In the genomic region with DNA sequence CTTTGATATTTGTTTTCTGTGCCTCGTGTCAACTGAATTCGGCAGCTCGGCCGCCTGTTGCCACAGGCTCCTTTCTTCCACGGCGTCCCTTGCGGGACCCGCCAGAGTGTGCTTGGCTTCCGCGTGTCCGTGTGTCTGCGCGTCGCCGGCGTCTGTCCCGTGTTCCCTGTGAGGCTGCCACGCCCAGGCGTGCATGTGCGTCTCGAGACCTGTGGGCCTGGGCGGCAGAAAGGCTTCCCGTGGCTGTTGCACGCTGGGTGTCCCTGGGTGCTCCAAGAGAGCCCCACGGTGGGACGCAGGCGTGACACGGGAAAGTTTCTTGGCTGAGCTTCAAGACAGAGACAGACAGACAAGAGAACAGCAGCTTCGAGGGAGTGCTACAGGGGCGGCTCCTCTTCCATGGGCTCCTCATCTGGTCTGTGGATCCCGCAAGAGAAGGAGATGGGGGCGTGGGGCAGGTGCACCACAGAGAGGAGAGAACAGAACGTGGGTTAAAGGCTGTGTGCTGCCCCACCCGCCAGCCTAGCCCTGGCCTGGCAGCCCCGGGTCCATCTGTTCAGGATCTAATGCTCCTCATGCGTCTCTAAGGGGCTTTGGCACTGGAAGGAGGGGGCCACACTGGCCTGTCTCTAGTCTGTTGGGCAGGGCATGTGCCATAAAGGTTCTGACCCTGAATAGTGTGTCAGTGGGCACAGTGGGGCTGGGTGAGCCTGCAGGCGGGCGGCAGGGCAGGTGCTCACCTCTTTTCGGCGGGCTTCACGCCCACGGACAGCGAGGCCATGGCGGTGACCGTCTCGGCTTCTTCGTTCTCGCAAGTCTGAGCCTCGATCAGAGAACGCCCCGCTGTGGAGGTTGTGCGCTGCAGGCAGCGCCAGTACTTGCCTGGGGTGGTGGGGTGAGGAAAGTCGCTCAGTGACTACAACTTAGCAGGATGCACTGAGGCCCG, we compare ENCODE assay signal across 22 cellular contexts.
"Had no signal": no experiment of that assay in that cellular context is flagged by ENCODE, and none has a peak within 500 bp of the region (broad histone marks: within the 10 kb centered on the region; RNA-seq: fewer than 3 reads in every experiment).

No MANE protein-coding gene starts in this region.

- H3K27me3 ChIP-seq: body of pancreas, cardiac muscle cell, foreskin keratinocyte, neural progenitor cell, tibial artery had no signal

- H3K9me3 ChIP-seq: body of pancreas had no signal

- H3K36me3 ChIP-seq: cardiac muscle cell, neural progenitor cell, WERI-Rb-1 had no signal

- H3K27me3 Mint-ChIP-seq: activated CD4-positive, alpha-beta T cell treated with anti-CD3 and anti-CD28 coated beads, Interleukin-2, amount 10 ng/mL, durations not matched to agents 7 days and 5 days; activated T-cell treated with anti-CD3 and anti-CD28 coated beads, Interleukin-2, amount 50 U/mL, for 24 hours; activated T-helper 17 cell treated with anti-CD3 and anti-CD28 coated beads, Interleukin-2, amount 50 U/mL, for 72 hours; naive thymus-derived CD8-positive, alpha-beta T cell; progenitor cell of endocrine pancreas; stimulated activated naive CD8-positive, alpha-beta T cell treated with anti-CD3 and anti-CD28 coated beads, Interleukin-15, Interleukin-2, amounts not matched to agents 100 ng/mL and 50 ng/mL, for 24 hours had no signal

- DNase-seq: activated CD4-positive, alpha-beta T cell treated with anti-CD3 and anti-CD28 coated beads, Interleukin-2, amount 10 ng/mL, durations not matched to agents 7 days and 5 days; activated CD4-positive, CD25-positive, alpha-beta regulatory T cell treated with anti-CD3 and anti-CD28 coated beads, Interleukin-2, amount 50 U/mL, for 72 hours; activated T-cell treated with anti-CD3 and anti-CD28 coated beads, Interleukin-2, amount 50 U/mL, for 24 hours; body of pancreas; dermis blood vessel endothelial cell; effector CD8-positive, alpha-beta T cell; foreskin keratinocyte; kidney; retina; stimulated activated CD4-positive, alpha-beta T cell treated with anti-CD3 and anti-CD28 coated beads, Interleukin-12 subunit alpha, Interleukin-12 subunit beta, amount 100 ng/mL, for 4 hours; stimulated activated CD4-positive, alpha-beta T cell treated with anti-CD3 and anti-CD28 coated beads, Interleukin-4, amount 100 ng/mL, for 4 hours; substantia nigra; tibial artery; WERI-Rb-1 had no signal

- H3K4me1 ChIP-seq: body of pancreas, foreskin keratinocyte, neural progenitor cell, tibial artery had no signal

- H3K4me3 Mint-ChIP-seq: activated CD4-positive, alpha-beta T cell treated with anti-CD3 and anti-CD28 coated beads, Interleukin-2, amount 10 ng/mL, durations not matched to agents 7 days and 5 days; activated T-cell treated with anti-CD3 and anti-CD28 coated beads, Interleukin-2, amount 50 U/mL, for 24 hours; activated T-helper 17 cell treated with anti-CD3 and anti-CD28 coated beads, Interleukin-2, amount 50 U/mL, for 72 hours; naive thymus-derived CD8-positive, alpha-beta T cell; neural progenitor cell; stimulated activated naive CD8-positive, alpha-beta T cell treated with anti-CD3 and anti-CD28 coated beads, Interleukin-15, Interleukin-2, amounts not matched to agents 100 ng/mL and 50 ng/mL, for 24 hours had no signal

- H2AFZ ChIP-seq: neural progenitor cell had no signal

- H3K9ac ChIP-seq: neural progenitor cell had no signal

- H3K4me1 Mint-ChIP-seq: activated CD4-positive, alpha-beta T cell treated with anti-CD3 and anti-CD28 coated beads, Interleukin-2, amount 10 ng/mL, durations not matched to agents 7 days and 5 days; activated T-helper 17 cell treated with anti-CD3 and anti-CD28 coated beads, Interleukin-2, amount 50 U/mL, for 72 hours; neural progenitor cell had no signal

- H3K4me3 ChIP-seq: body of pancreas, cardiac muscle cell, lung, neural progenitor cell, tibial artery had no signal

- ATAC-seq: activated T-helper 17 cell treated with anti-CD3 and anti-CD28 coated beads, Interleukin-2, amount 50 U/mL, for 72 hours; body of pancreas; foreskin keratinocyte; left lobe of liver; naive thymus-derived CD8-positive, alpha-beta T cell had no signal

- H3K27ac Mint-ChIP-seq: activated CD4-positive, alpha-beta T cell treated with anti-CD3 and anti-CD28 coated beads, Interleukin-2, amount 10 ng/mL, durations not matched to agents 7 days and 5 days; activated T-cell treated with anti-CD3 and anti-CD28 coated beads, Interleukin-2, amount 50 U/mL, for 24 hours; activated T-helper 17 cell treated with anti-CD3 and anti-CD28 coated beads, Interleukin-2, amount 50 U/mL, for 72 hours; progenitor cell of endocrine pancreas; stimulated activated naive CD8-positive, alpha-beta T cell treated with anti-CD3 and anti-CD28 coated beads, Interleukin-15, Interleukin-2, amounts not matched to agents 100 ng/mL and 50 ng/mL, for 24 hours had no signal

- FAIRE-seq: kidney had no signal

- H3K9me3 Mint-ChIP-seq: activated CD4-positive, alpha-beta T cell treated with anti-CD3 and anti-CD28 coated beads, Interleukin-2, amount 10 ng/mL, durations not matched to agents 7 days and 5 days; activated T-cell treated with anti-CD3 and anti-CD28 coated beads, Interleukin-2, amount 50 U/mL, for 24 hours; activated T-helper 17 cell treated with anti-CD3 and anti-CD28 coated beads, Interleukin-2, amount 50 U/mL, for 72 hours; neural progenitor cell; stimulated activated naive CD8-positive, alpha-beta T cell treated with anti-CD3 and anti-CD28 coated beads, Interleukin-15, Interleukin-2, amounts not matched to agents 100 ng/mL and 50 ng/mL, for 24 hours had no signal

- H3K4me2 ChIP-seq: neural progenitor cell had no signal

- H3K27ac ChIP-seq: body of pancreas, cardiac muscle cell, foreskin keratinocyte, neural progenitor cell, tibial artery, WERI-Rb-1 had no signal
